In the genomic region with DNA sequence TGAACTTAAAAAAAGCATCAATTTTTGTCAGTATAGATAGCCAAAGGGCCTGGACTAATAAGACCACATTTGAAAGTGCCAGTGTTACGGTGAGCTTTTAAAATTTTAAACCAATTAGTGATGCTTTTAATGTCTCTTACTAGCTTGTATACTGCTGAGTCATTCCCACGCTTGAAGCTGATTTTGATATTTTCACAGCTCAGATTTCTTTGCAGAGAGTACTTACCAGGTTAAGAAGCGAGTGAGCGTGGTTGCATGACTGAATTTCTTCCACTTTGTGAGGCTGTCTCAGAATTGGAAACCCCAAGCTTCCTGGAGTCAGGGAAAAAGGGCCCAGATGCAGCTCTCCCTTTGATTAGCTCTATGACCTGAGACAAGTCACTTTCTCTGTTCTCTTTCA, we compare ENCODE assay signal across 13 cellular contexts.
DNase-seq lines count a peak whose midpoint lies in the region; ATAC-seq and TF ChIP-seq lines count a peak whose summit lies in the region.
"Had no signal": no experiment of that assay in that cellular context is flagged by ENCODE, and none has a peak within 500 bp of the region (broad histone marks: within the 10 kb centered on the region; RNA-seq: fewer than 3 reads in every experiment).

No MANE protein-coding gene starts in this region.

- H3K9me3 Mint-ChIP-seq in activated CD4-positive, alpha-beta T cell treated with anti-CD3 and anti-CD28 coated beads for 36 hours (ENCODE audit: low read depth), result no peaks in the 10 kb centered on the region
- no peaks in the 10 kb centered on the region for H3K9me3 Mint-ChIP-seq in progenitor cell of endocrine pancreas (ENCODE audit: low read depth)
- no peaks in the 10 kb centered on the region for H3K9me3 Mint-ChIP-seq in activated CD4-positive, alpha-beta memory T cell treated with anti-CD3 and anti-CD28 coated beads for 36 hours
- H3K9me3 Mint-ChIP-seq: activated T-helper 17 cell treated with anti-CD3 and anti-CD28 coated beads, Interleukin-2, amount 50 U/mL, for 72 hours; naive B cell had no signal

- 40 to 41% methylated on average over 4 of the region's 4 CpGs for WGBS in thyroid gland, 2 donors

- TF ChIP-seq CTCF in fibroblast of villous mesenchyme (IDR thresholded peaks at IDR 0.05; ENCODE audit: insufficient read depth, low read depth, low read length) (no peak), thyroid gland (IDR thresholded peaks at IDR 0.05) (no peak), progenitor cell of endocrine pancreas (IDR thresholded peaks at IDR 0.05; ENCODE audit: unreplicated experiment) (no peak)

- H3K36me3 ChIP-seq in thyroid gland, result no peaks in the 10 kb centered on the region
- H3K36me3 ChIP-seq: esophagus muscularis mucosa, upper lobe of left lung had no signal

- TF ChIP-seq POLR2A in thyroid gland (IDR thresholded peaks at IDR 0.05), result peak in 1 of 2 donors; percentile 14

- H3K4me1 ChIP-seq in thyroid gland, result peaks cover 16 to 18% of the 10 kb centered on the region in 2 donors
- H3K4me1 ChIP-seq: upper lobe of left lung had no signal

- H3K4me3 ChIP-seq in fibroblast of villous mesenchyme (ENCODE audit: low read depth, low read length) (no peak overlapping the region), thyroid gland (replicated peaks in 1 of 3) (no peak overlapping the region)
- H3K4me3 ChIP-seq: esophagus muscularis mucosa, upper lobe of left lung had no signal

- DNase-seq in activated CD4-positive, alpha-beta T cell treated with anti-CD3 and anti-CD28 coated beads for 36 hours, result peak; percentile 5
- no peak for DNase-seq in activated CD4-positive, alpha-beta T cell treated with anti-CD3 and anti-CD28 coated beads, Interleukin-2, amount 50 U/mL, for 4 hours
- peak; percentile 80 for DNase-seq in RPMI7951 (ENCODE audit: low read depth)
- peak; percentile 12 for DNase-seq in fibroblast of villous mesenchyme (ENCODE audit: low read depth)
- peak; percentile 66 to 68 for DNase-seq in thyroid gland
- DNase-seq in progenitor cell of endocrine pancreas (ENCODE audit: low spot score, unreplicated experiment), result no peak
- no peak for DNase-seq in activated CD4-positive, alpha-beta memory T cell treated with anti-CD3 and anti-CD28 coated beads for 36 hours
- DNase-seq: naive B cell, NCI-H774, upper lobe of left lung had no signal

- H3K27me3 ChIP-seq in thyroid gland, result no peaks in the 10 kb centered on the region
- H3K27me3 ChIP-seq: esophagus muscularis mucosa, upper lobe of left lung had no signal

- CTCF ChIA-PET in activated CD4-positive, alpha-beta T cell treated with anti-CD3 and anti-CD28 coated beads for 36 hours (lab: Charles Lee), result interaction anchor here (0.6 to 1.6 kb wide), 3 partner anchors 12 to 59 kb away, joined by 3 read pairs; no protein-coding TSS in a partner anchor
- CTCF ChIA-PET in activated CD4-positive, alpha-beta memory T cell treated with anti-CD3 and anti-CD28 coated beads for 36 hours (lab: Charles Lee), result no interaction called here

- H3K27ac ChIP-seq in thyroid gland, result peak overlapping the region; percentile 53 to 72 (median 67)
- H3K27ac ChIP-seq: esophagus muscularis mucosa, upper lobe of left lung had no signal

- H3K4me3 Mint-ChIP-seq in activated CD4-positive, alpha-beta T cell treated with anti-CD3 and anti-CD28 coated beads for 36 hours, result no peak overlapping the region
- no peak overlapping the region for H3K4me3 Mint-ChIP-seq in progenitor cell of endocrine pancreas (ENCODE audit: low read depth)
- no peak overlapping the region for H3K4me3 Mint-ChIP-seq in activated CD4-positive, alpha-beta memory T cell treated with anti-CD3 and anti-CD28 coated beads for 36 hours
- H3K4me3 Mint-ChIP-seq: activated T-helper 17 cell treated with anti-CD3 and anti-CD28 coated beads, Interleukin-2, amount 50 U/mL, for 72 hours; naive B cell had no signal

- no peak overlapping the region for H3K27ac Mint-ChIP-seq in activated CD4-positive, alpha-beta T cell treated with anti-CD3 and anti-CD28 coated beads for 36 hours
- no peak overlapping the region for H3K27ac Mint-ChIP-seq in progenitor cell of endocrine pancreas
- H3K27ac Mint-ChIP-seq in activated CD4-positive, alpha-beta memory T cell treated with anti-CD3 and anti-CD28 coated beads for 36 hours, result no peak overlapping the region
- H3K27ac Mint-ChIP-seq: activated T-helper 17 cell treated with anti-CD3 and anti-CD28 coated beads, Interleukin-2, amount 50 U/mL, for 72 hours; naive B cell had no signal

- no peak for ATAC-seq in activated CD4-positive, alpha-beta T cell treated with anti-CD3 and anti-CD28 coated beads for 36 hours
- ATAC-seq in GM21737 (IDR thresholded peaks at IDR 0.05; ENCODE audit: unreplicated experiment), result no peak
- ATAC-seq: activated T-helper 17 cell treated with anti-CD3 and anti-CD28 coated beads, Interleukin-2, amount 50 U/mL, for 72 hours had no signal

- no peaks in the 10 kb centered on the region for H3K4me1 Mint-ChIP-seq in activated CD4-positive, alpha-beta T cell treated with anti-CD3 and anti-CD28 coated beads for 36 hours
- H3K4me1 Mint-ChIP-seq in progenitor cell of endocrine pancreas (ENCODE audit: low read depth), result peaks cover 4% of the 10 kb centered on the region
- H3K4me1 Mint-ChIP-seq in activated CD4-positive, alpha-beta memory T cell treated with anti-CD3 and anti-CD28 coated beads for 36 hours (ENCODE audit: low read depth), result no peaks in the 10 kb centered on the region
- H3K4me1 Mint-ChIP-seq: activated T-helper 17 cell treated with anti-CD3 and anti-CD28 coated beads, Interleukin-2, amount 50 U/mL, for 72 hours; naive B cell had no signal

- H3K36me3 Mint-ChIP-seq in activated CD4-positive, alpha-beta T cell treated with anti-CD3 and anti-CD28 coated beads for 36 hours (ENCODE audit: low read depth), result no peaks in the 10 kb centered on the region
- H3K36me3 Mint-ChIP-seq in progenitor cell of endocrine pancreas (ENCODE audit: insufficient read depth), result no peaks in the 10 kb centered on the region
- H3K36me3 Mint-ChIP-seq in activated CD4-positive, alpha-beta memory T cell treated with anti-CD3 and anti-CD28 coated beads for 36 hours, result no peaks in the 10 kb centered on the region
- H3K36me3 Mint-ChIP-seq: naive B cell had no signal

- intact Hi-C loops in activated CD4-positive, alpha-beta T cell treated with anti-CD3 and anti-CD28 coated beads for 36 hours (cut with DNase I, micrococcal nuclease), result no loop called here
- intact Hi-C loops in thyroid gland (cut with DNase I), result no loop called here
- intact Hi-C loops in activated CD4-positive, alpha-beta memory T cell treated with anti-CD3 and anti-CD28 coated beads for 36 hours (cut with micrococcal nuclease), result no loop called here

- peaks cover 5% of the 10 kb centered on the region for H3K27me3 Mint-ChIP-seq in activated CD4-positive, alpha-beta T cell treated with anti-CD3 and anti-CD28 coated beads for 36 hours
- H3K27me3 Mint-ChIP-seq in progenitor cell of endocrine pancreas, result no peaks in the 10 kb centered on the region
- no peaks in the 10 kb centered on the region for H3K27me3 Mint-ChIP-seq in activated CD4-positive, alpha-beta memory T cell treated with anti-CD3 and anti-CD28 coated beads for 36 hours
- H3K27me3 Mint-ChIP-seq: activated T-helper 17 cell treated with anti-CD3 and anti-CD28 coated beads, Interleukin-2, amount 50 U/mL, for 72 hours; naive B cell had no signal

- no peaks in the 10 kb centered on the region for H3K9me3 ChIP-seq in thyroid gland
- H3K9me3 ChIP-seq: esophagus muscularis mucosa, upper lobe of left lung had no signal

- POLR2A ChIA-PET in activated CD4-positive, alpha-beta T cell treated with anti-CD3 and anti-CD28 coated beads for 36 hours (lab: Charles Lee), result no interaction called here
- POLR2A ChIA-PET in activated CD4-positive, alpha-beta memory T cell treated with anti-CD3 and anti-CD28 coated beads for 36 hours (lab: Charles Lee), result no interaction called here

Comparison
In these comparisons a context has a peak if more than half of its experiments do, and no peak if none do; other contexts are left out.
1. DNase-seq: peak in activated CD4-positive, alpha-beta T cell treated with anti-CD3 and anti-CD28 coated beads for 36 hours (single experiment), RPMI7951 (single experiment), fibroblast of villous mesenchyme (single experiment) and thyroid gland (2 of 2); none in activated CD4-positive, alpha-beta T cell treated with anti-CD3 and anti-CD28 coated beads, Interleukin-2, amount 50 U/mL, for 4 hours (0 of 2), progenitor cell of endocrine pancreas (single experiment) and activated CD4-positive, alpha-beta memory T cell treated with anti-CD3 and anti-CD28 coated beads for 36 hours (single experiment).